In genomic region chr15:89839424-89839823, GRCh38 we compare ENCODE assay signal across 1 cellular context.
TF ChIP-seq lines count a peak whose summit lies in the region.

No MANE protein-coding gene starts in this region.

TF ChIP-seq in IMR-90, 13 proteins besides CTCF, POLR2A, EP300 and RAD21 (continued from another document):
- TF ChIP-seq USF2 (IDR thresholded peaks at IDR 0.05; ENCODE audit: low read depth, low read length) (no peak), CEBPB (IDR thresholded peaks at IDR 0.05; ENCODE audit: low read depth, low read length) (no peak), RCOR1 (IDR thresholded peaks at IDR 0.05; ENCODE audit: insufficient replicate concordance, low read length) (no peak), MAFK (IDR thresholded peaks at IDR 0.05; ENCODE audit: low read depth, low read length) (no peak)
